1 cellular context compared by ENCODE assay signal in the genomic region with DNA sequence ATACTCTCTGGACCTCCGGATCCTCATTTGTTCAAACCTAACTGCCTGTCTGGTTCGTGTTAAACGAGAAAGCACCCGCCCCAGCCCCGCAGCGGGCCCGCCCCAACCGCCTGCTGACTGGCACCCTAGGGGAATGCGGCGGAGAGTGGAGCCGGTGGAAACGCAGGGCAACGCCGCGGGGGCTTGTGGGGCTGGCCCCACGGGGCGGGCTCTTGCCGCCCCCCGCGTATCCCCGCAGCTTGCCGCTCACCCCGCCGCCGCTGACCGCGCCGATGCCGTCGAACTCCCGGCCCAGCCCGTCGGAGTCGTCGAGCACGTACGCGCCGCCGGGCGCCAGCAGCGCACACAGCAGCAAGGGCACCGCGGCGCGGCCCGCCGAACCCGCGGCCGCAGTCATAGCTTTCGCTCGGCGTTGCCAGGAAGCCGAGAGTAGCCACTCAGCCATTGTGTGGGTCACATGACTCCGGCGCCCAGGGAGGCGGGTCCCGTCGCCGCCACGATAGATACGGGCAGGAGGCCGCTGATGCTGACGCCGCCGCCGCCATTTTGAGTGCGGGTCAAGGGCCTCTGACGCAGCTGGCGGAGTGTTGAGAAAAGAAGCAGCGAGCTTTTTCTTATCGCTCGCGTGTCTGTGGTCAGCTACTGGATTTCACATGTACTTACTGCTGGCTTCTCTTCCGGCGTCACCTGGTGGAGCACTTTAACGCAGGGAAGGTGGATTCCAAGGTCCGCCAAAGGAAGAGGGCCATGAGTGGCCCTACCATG.
TF ChIP-seq lines count a peak whose summit lies in the region.

A gene (minus strand): TSS at position 463 of the 765 bp plus-strand sequence. CDS start 18 bp downstream, at position 445.

TF ChIP-seq in K562, 482 proteins besides CTCF, POLR2A, EP300 and RAD21 (continued from another document and continues in another):
- no peak for TF ChIP-seq ZNF436 (CRISPR knock-in tag; IDR thresholded peaks at IDR 0.05)
- no peak for TF ChIP-seq KDM4B (IDR thresholded peaks at IDR 0.05; ENCODE audit: borderline replicate concordance in 2 of 2, low read depth in 1 of 2)
- TF ChIP-seq ATF1 (CRISPR knock-in tag; IDR thresholded peaks at IDR 0.05): no peak
- peak; percentile 93 for TF ChIP-seq ATF1 (tag; IDR thresholded peaks at IDR 0.05)
- no peak for TF ChIP-seq ERF (CRISPR knock-in tag; IDR thresholded peaks at IDR 0.05)
- TF ChIP-seq GABPB1 (CRISPR knock-in tag; IDR thresholded peaks at IDR 0.05): no peak; the same call in 1 of the 2 replicates
- TF ChIP-seq SP1 (CRISPR knock-in tag; IDR thresholded peaks at IDR 0.05): peak; percentile 55; the same call in 1 of the 2 replicates
- TF ChIP-seq, protein P1, sequence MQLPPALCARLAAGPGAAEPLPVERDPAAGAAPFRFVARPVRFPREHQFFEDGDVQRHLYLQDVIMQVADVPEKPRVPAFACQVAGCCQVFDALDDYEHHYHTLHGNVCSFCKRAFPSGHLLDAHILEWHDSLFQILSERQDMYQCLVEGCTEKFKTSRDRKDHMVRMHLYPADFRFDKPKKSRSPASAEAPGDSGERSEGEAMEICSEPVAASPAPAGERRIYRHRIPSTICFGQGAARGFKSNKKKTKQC (CRISPR knock-in tag; IDR thresholded peaks at IDR 0.05): no peak
- TF ChIP-seq ZNF586 (CRISPR knock-in tag; conservative IDR thresholded peaks at IDR 0.05): no peak
- no peak for TF ChIP-seq ZC3H11A (IDR thresholded peaks at IDR 0.05; ENCODE audit: low read depth, low read length)
- TF ChIP-seq MAZ (CRISPR knock-in tag; conservative IDR thresholded peaks at IDR 0.05 in 1 of 2, IDR thresholded peaks at IDR 0.05 in 1 of 2): no peak; a peak in 1 of 4 replicates
- TF ChIP-seq ZNF764 (CRISPR knock-in tag; IDR thresholded peaks at IDR 0.05; ENCODE audit: low read depth): no peak
- peak; percentile 69 for TF ChIP-seq EP400 (IDR thresholded peaks at IDR 0.05)
- TF ChIP-seq CC2D1A (IDR thresholded peaks at IDR 0.05): no peak
- TF ChIP-seq ARHGAP35 (IDR thresholded peaks at IDR 0.05; ENCODE audit: partially characterized antibody): no peak
- TF ChIP-seq SMAD3 (CRISPR knock-in tag; conservative IDR thresholded peaks at IDR 0.05): no peak
- no peak for TF ChIP-seq IRF2 (CRISPR knock-in tag; IDR thresholded peaks at IDR 0.05)
- TF ChIP-seq, protein P2, sequence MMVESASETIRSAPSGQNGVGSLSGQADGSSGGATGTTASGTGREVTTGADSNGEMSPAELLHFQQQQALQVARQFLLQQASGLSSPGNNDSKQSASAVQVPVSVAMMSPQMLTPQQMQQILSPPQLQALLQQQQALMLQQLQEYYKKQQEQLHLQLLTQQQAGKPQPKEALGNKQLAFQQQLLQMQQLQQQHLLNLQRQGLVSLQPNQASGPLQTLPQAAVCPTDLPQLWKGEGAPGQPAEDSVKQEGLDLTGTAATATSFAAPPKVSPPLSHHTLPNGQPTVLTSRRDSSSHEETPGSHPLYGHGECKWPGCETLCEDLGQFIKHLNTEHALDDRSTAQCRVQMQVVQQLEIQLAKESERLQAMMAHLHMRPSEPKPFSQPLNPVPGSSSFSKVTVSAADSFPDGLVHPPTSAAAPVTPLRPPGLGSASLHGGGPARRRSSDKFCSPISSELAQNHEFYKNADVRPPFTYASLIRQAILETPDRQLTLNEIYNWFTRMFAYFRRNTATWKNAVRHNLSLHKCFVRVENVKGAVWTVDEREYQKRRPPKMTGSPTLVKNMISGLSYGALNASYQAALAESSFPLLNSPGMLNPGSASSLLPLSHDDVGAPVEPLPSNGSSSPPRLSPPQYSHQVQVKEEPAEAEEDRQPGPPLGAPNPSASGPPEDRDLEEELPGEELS (CRISPR knock-in tag; IDR thresholded peaks at IDR 0.05; ENCODE audit: borderline replicate concordance): peak; percentile 16; the same call in 1 of the 2 replicates
- TF ChIP-seq ZNF41 (CRISPR knock-in tag; conservative IDR thresholded peaks at IDR 0.05): no peak
- peak; percentile 84 for TF ChIP-seq HCFC1 (IDR thresholded peaks at IDR 0.05; ENCODE audit: low read depth, low read length)
- TF ChIP-seq PHB2 (IDR thresholded peaks at IDR 0.05; ENCODE audit: low read depth): no peak
- TF ChIP-seq, protein P3, sequence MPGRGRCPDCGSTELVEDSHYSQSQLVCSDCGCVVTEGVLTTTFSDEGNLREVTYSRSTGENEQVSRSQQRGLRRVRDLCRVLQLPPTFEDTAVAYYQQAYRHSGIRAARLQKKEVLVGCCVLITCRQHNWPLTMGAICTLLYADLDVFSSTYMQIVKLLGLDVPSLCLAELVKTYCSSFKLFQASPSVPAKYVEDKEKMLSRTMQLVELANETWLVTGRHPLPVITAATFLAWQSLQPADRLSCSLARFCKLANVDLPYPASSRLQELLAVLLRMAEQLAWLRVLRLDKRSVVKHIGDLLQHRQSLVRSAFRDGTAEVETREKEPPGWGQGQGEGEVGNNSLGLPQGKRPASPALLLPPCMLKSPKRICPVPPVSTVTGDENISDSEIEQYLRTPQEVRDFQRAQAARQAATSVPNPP (IDR thresholded peaks at IDR 0.05; ENCODE audit: borderline replicate concordance, insufficient read depth, insufficient read length): no peak
- TF ChIP-seq KAT2B (IDR thresholded peaks at IDR 0.05; ENCODE audit: low read depth, low read length): no peak
- no peak for TF ChIP-seq NFATC3 (IDR thresholded peaks at IDR 0.05)
- no peak for TF ChIP-seq WHSC1 (IDR thresholded peaks at IDR 0.05; ENCODE audit: low read length)
- no peak for TF ChIP-seq SP2 (IDR thresholded peaks at IDR 0.05; ENCODE audit: extremely low read depth, low read depth, low read length, poor library complexity, severe bottlenecking)
- TF ChIP-seq ZNF444 (CRISPR knock-in tag; IDR thresholded peaks at IDR 0.05): no peak
- TF ChIP-seq, protein P4, sequence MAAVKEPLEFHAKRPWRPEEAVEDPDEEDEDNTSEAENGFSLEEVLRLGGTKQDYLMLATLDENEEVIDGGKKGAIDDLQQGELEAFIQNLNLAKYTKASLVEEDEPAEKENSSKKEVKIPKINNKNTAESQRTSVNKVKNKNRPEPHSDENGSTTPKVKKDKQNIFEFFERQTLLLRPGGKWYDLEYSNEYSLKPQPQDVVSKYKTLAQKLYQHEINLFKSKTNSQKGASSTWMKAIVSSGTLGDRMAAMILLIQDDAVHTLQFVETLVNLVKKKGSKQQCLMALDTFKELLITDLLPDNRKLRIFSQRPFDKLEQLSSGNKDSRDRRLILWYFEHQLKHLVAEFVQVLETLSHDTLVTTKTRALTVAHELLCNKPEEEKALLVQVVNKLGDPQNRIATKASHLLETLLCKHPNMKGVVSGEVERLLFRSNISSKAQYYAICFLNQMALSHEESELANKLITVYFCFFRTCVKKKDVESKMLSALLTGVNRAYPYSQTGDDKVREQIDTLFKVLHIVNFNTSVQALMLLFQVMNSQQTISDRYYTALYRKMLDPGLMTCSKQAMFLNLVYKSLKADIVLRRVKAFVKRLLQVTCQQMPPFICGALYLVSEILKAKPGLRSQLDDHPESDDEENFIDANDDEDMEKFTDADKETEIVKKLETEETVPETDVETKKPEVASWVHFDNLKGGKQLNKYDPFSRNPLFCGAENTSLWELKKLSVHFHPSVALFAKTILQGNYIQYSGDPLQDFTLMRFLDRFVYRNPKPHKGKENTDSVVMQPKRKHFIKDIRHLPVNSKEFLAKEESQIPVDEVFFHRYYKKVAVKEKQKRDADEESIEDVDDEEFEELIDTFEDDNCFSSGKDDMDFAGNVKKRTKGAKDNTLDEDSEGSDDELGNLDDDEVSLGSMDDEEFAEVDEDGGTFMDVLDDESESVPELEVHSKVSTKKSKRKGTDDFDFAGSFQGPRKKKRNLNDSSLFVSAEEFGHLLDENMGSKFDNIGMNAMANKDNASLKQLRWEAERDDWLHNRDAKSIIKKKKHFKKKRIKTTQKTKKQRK (IDR thresholded peaks at IDR 0.05; ENCODE audit: borderline replicate concordance, low read depth, low read length): no peak
- no peak for TF ChIP-seq ZNF3 (CRISPR knock-in tag; IDR thresholded peaks at IDR 0.05)
- no peak for TF ChIP-seq ZNF316 (IDR thresholded peaks at IDR 0.05)
- TF ChIP-seq TCF7L2 (IDR thresholded peaks at IDR 0.05; ENCODE audit: low read depth, low read length): no peak
- no peak for TF ChIP-seq ZNF224 (CRISPR knock-in tag; IDR thresholded peaks at IDR 0.05)
- no peak for TF ChIP-seq HNRNPH1 (optimal IDR thresholded peaks at IDR 0.05; ENCODE audit: low read depth, low read length)
- no peak for TF ChIP-seq TRIM24 (IDR thresholded peaks at IDR 0.05)
- peak in 1 of 2 experiments; percentile 67; a peak in 2 of 4 replicates for TF ChIP-seq RCOR1 (IDR thresholded peaks at IDR 0.05; ENCODE audit: borderline replicate concordance in 1 of 2, low read depth in 2 of 2, low read length in 2 of 2)
- no peak for TF ChIP-seq ZNF707 (CRISPR knock-in tag; conservative IDR thresholded peaks at IDR 0.05)
- TF ChIP-seq FOXJ2 (tag; IDR thresholded peaks at IDR 0.05): 0 out of 2 replicates have a peak, but pooled peaks have one; percentile 29
- TF ChIP-seq, protein P5, sequence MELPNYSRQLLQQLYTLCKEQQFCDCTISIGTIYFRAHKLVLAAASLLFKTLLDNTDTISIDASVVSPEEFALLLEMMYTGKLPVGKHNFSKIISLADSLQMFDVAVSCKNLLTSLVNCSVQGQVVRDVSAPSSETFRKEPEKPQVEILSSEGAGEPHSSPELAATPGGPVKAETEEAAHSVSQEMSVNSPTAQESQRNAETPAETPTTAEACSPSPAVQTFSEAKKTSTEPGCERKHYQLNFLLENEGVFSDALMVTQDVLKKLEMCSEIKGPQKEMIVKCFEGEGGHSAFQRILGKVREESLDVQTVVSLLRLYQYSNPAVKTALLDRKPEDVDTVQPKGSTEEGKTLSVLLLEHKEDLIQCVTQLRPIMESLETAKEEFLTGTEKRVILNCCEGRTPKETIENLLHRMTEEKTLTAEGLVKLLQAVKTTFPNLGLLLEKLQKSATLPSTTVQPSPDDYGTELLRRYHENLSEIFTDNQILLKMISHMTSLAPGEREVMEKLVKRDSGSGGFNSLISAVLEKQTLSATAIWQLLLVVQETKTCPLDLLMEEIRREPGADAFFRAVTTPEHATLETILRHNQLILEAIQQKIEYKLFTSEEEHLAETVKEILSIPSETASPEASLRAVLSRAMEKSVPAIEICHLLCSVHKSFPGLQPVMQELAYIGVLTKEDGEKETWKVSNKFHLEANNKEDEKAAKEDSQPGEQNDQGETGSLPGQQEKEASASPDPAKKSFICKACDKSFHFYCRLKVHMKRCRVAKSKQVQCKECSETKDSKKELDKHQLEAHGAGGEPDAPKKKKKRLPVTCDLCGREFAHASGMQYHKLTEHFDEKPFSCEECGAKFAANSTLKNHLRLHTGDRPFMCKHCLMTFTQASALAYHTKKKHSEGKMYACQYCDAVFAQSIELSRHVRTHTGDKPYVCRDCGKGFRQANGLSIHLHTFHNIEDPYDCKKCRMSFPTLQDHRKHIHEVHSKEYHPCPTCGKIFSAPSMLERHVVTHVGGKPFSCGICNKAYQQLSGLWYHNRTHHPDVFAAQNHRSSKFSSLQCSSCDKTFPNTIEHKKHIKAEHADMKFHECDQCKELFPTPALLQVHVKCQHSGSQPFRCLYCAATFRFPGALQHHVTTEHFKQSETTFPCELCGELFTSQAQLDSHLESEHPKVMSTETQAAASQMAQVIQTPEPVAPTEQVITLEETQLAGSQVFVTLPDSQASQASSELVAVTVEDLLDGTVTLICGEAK (IDR thresholded peaks at IDR 0.05): no peak
- TF ChIP-seq, protein P5 (CRISPR knock-in tag; IDR thresholded peaks at IDR 0.05): no peak
- TF ChIP-seq ZFPM2 (CRISPR knock-in tag; IDR thresholded peaks at IDR 0.05): no peak
- TF ChIP-seq ZNF408 (CRISPR knock-in tag; IDR thresholded peaks at IDR 0.05; ENCODE audit: low read depth): no peak
- TF ChIP-seq SREBF1 (IDR thresholded peaks at IDR 0.05; ENCODE audit: borderline replicate concordance, low read depth, low read length): no peak
- TF ChIP-seq HDAC3 (IDR thresholded peaks at IDR 0.05; ENCODE audit: borderline replicate concordance, partially characterized antibody): no peak
- TF ChIP-seq OTX1 (CRISPR knock-in tag; IDR thresholded peaks at IDR 0.05): no peak
